20 cellular contexts compared by ENCODE assay signal in the genomic region with DNA sequence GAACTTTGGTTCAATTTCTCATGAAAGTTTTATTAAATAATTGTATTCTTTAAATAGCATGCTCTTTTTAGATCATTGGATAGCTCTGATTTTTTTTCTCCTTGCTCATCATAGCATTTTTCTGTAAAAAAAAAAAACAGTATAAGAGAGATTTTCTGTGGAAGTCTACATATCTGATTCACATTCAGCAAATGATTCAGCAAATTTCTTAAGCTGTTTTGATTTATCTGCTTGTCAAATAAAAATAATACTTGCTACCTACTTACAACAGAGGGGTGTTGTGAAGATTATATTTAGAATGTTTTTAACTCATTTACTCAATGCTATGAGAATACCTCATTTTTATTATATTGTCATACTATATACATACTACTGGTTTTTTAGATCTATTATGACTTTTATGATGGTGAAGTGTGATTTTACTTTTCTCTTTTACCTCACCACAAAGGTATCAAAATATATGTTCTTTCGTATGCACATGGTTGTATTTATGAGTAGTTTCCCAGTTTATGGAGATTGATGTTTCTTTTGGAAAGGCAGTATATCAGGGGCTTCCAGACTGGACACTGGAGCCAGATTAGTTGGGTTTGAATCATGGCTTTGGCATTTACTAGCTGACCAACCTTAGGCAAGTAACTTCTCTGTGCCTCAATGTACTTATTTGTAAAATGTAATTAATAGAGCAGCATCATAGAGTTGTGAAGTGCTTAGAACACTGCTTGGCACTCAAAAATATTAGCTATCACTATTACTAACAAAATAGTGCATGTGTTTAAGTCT. TPM values are rescaled to one million over a fixed set of nuclear protein-coding genes. Genes with fewer than 3 reads are reported as not detected.
DNase-seq lines count a peak whose midpoint lies in the region; FAIRE-seq and TF ChIP-seq lines count a peak whose summit lies in the region.
"Had no signal": no experiment of that assay in that cellular context is flagged by ENCODE, and none has a peak within 500 bp of the region (broad histone marks: within the 10 kb centered on the region; RNA-seq: fewer than 3 reads in every experiment).

No MANE protein-coding gene starts in this region.

- no peak for TF ChIP-seq POLR2A in GM12892 (IDR thresholded peaks at IDR 0.05; ENCODE audit: low read depth, low read length)

- no peak overlapping the region for H3K27ac Mint-ChIP-seq in immature natural killer cell
- H3K27ac Mint-ChIP-seq: activated naive CD4-positive, alpha-beta T cell treated with anti-CD3 and anti-CD28 coated beads for 36 hours; stimulated activated naive CD8-positive, alpha-beta T cell treated with anti-CD3 and anti-CD28 coated beads, Interleukin-15, amount 100 ng/mL, for 72 hours had no signal

- H3K4me3 ChIP-seq in ACC112 (ENCODE audit: low read depth, low read length) (peak overlapping the region; percentile 54), kidney (ENCODE audit: low read length in 2 of 2) (no peak overlapping the region), colonic mucosa (no peak overlapping the region)
- H3K4me3 ChIP-seq: left ventricle myocardium inferior, mucosa of descending colon, sigmoid colon, upper lobe of left lung had no signal

- H3K79me2 ChIP-seq in ACC112 (ENCODE audit: control insufficient read depth, insufficient read depth, low read length, unreplicated experiment): peaks cover 96% of the 10 kb centered on the region

- peaks cover 3 to 8% of the 10 kb centered on the region in 2 donors for H3K4me1 Mint-ChIP-seq in immature natural killer cell

- FAIRE-seq in kidney (lab: Jason Lieb, UNC) (peak; percentile 49), GM12892 (lab: Jason Lieb, UNC) (no peak)

- DNase-seq in LHCN-M2 (ENCODE audit: low read depth) (peak; percentile 42), astrocyte of the hippocampus (ENCODE audit: low read depth, low spot score) (peak; percentile 42), kidney (no peak), colonic mucosa (no peak), immature natural killer cell (no peak), GM12892 (ENCODE audit: insufficient read length) (no peak), NCI-H526 treated with DMSO at 0.1 percent for 48 hours (lab: John Stamatoyannopoulos, UW) (no peak)
- DNase-seq: cortex of kidney; left ventricle myocardium inferior; NCI-H1417 treated with DMSO at 0.1 percent for 48 hours; NCI-H2171; NCI-H82; nucleus accumbens; RPMI8226; sigmoid colon; stimulated activated naive CD8-positive, alpha-beta T cell treated with anti-CD3 and anti-CD28 coated beads, Interleukin-15, amount 100 ng/mL, for 72 hours had no signal

- H3K36me3 Mint-ChIP-seq in immature natural killer cell: peaks cover 0 to under 1% (median 0%) of the 10 kb centered on the region in 3 donors

- H3K27me3 Mint-ChIP-seq in immature natural killer cell (ENCODE audit: low read depth in 3 of 3): peaks cover 0 to 4% (median 0%) of the 10 kb centered on the region in 3 donors
- H3K27me3 Mint-ChIP-seq: stimulated activated naive CD8-positive, alpha-beta T cell treated with anti-CD3 and anti-CD28 coated beads, Interleukin-15, amount 100 ng/mL, for 72 hours had no signal

- TF ChIP-seq CTCF in kidney (IDR thresholded peaks at IDR 0.05; ENCODE audit: borderline replicate concordance, extremely low read depth, insufficient read depth): no peak
- TF ChIP-seq CTCF in colonic mucosa (IDR thresholded peaks at IDR 0.05): no peak

- H3K27me3 ChIP-seq in ACC112 (ENCODE audit: insufficient read depth, low read length): no peaks in the 10 kb centered on the region
- no peaks in the 10 kb centered on the region for H3K27me3 ChIP-seq in colonic mucosa
- H3K27me3 ChIP-seq: sigmoid colon, upper lobe of left lung had no signal

- no peak overlapping the region for H3K4me3 Mint-ChIP-seq in immature natural killer cell
- H3K4me3 Mint-ChIP-seq: activated naive CD4-positive, alpha-beta T cell treated with anti-CD3 and anti-CD28 coated beads for 36 hours; stimulated activated naive CD8-positive, alpha-beta T cell treated with anti-CD3 and anti-CD28 coated beads, Interleukin-15, amount 100 ng/mL, for 72 hours had no signal

- H2AFZ ChIP-seq in ACC112 (ENCODE audit: low read length, unreplicated experiment): no peak overlapping the region

- intact Hi-C loops in kidney (cut with DNase I): no loop called here
- intact Hi-C loops in colonic mucosa (cut with DNase I): no loop called here

- H3K9me3 ChIP-seq in kidney (ENCODE audit: control insufficient read depth in 1 of 2, low read length in 2 of 2): no peaks in the 10 kb centered on the region
- no peaks in the 10 kb centered on the region for H3K9me3 ChIP-seq in colonic mucosa
- H3K9me3 ChIP-seq: left ventricle myocardium inferior, mucosa of descending colon, sigmoid colon, upper lobe of left lung had no signal

- H3K36me3 ChIP-seq in ACC112 (ENCODE audit: insufficient read depth, low read length): no peaks in the 10 kb centered on the region
- H3K36me3 ChIP-seq in kidney (ENCODE audit: control insufficient read depth in 1 of 2, insufficient read depth in 2 of 2, low read length in 2 of 2): no peaks in the 10 kb centered on the region
- H3K36me3 ChIP-seq in colonic mucosa: no peaks in the 10 kb centered on the region
- H3K36me3 ChIP-seq: left ventricle myocardium inferior, sigmoid colon, upper lobe of left lung had no signal

- H3K9ac ChIP-seq in kidney (ENCODE audit: low read length in 2 of 2) (no peak overlapping the region), colonic mucosa (ENCODE audit: low read depth in 2 of 2, low read length in 2 of 2) (no peak overlapping the region)

- H3K27ac ChIP-seq in ACC112 (ENCODE audit: low read depth, low read length) (peak overlapping the region; percentile 96), kidney (ENCODE audit: low read depth in 2 of 2, low read length in 2 of 2) (no peak overlapping the region), colonic mucosa (no peak overlapping the region)
- H3K27ac ChIP-seq: left ventricle myocardium inferior had no signal

- H3K4me1 ChIP-seq in ACC112 (ENCODE audit: control insufficient read depth, insufficient read depth, low read length, unreplicated experiment): peaks cover 90% of the 10 kb centered on the region
- H3K4me1 ChIP-seq in kidney (ENCODE audit: control insufficient read depth in 1 of 2, insufficient read depth in 1 of 2, low read depth in 1 of 2, low read length in 2 of 2): peaks cover 0 to 19% of the 10 kb centered on the region in 2 donors
- no peaks in the 10 kb centered on the region for H3K4me1 ChIP-seq in colonic mucosa

- H3K9me3 Mint-ChIP-seq in immature natural killer cell: no peaks in the 10 kb centered on the region
- H3K9me3 Mint-ChIP-seq: activated naive CD4-positive, alpha-beta T cell treated with anti-CD3 and anti-CD28 coated beads for 36 hours; stimulated activated naive CD8-positive, alpha-beta T cell treated with anti-CD3 and anti-CD28 coated beads, Interleukin-15, amount 100 ng/mL, for 72 hours had no signal

RNA-seq across cellular contexts. Expression of gene TNPO1, which starts 25.5 kb away (rescaled TPM):
- total RNA-seq in LHCN-M2 (2014; rRNA removed) (414 and 533 TPM in 2 replicates), kidney (86.6 TPM), colonic mucosa (10 to 100 TPM; 78.0 to 89.9 TPM)
- 117 TPM for polyA plus RNA-seq in LHCN-M2 (2012)
- polyA plus RNA-seq in kidney (ENCODE audit: insufficient read depth, low read depth, low replicate concordance) (15.6 TPM), immature natural killer cell (10 to 100 TPM; 40.4 to 58.8 (median 51.2) TPM)
- polyA plus RNA-seq in GM12892 (2012; ENCODE audit: missing spikeins): 37.0 TPM

Comparison
In these comparisons a context has a peak if more than half of its experiments do, and no peak if none do; other contexts are left out.
1. DNase-seq: peak in LHCN-M2 (single experiment) and astrocyte of the hippocampus (single experiment); none in kidney (single experiment), colonic mucosa (single experiment), immature natural killer cell (0 of 3), GM12892 (single experiment) and NCI-H526 treated with DMSO at 0.1 percent for 48 hours (single experiment).